Comparison of ENCODE assay signal across 33 cellular contexts in genomic region chr15:74499366-74499765, GRCh38.
"Had no signal": no experiment of that assay in that cellular context is flagged by ENCODE, and none has a peak within 500 bp of the region (broad histone marks: within the 10 kb centered on the region; RNA-seq: fewer than 3 reads in every experiment).

No MANE protein-coding gene starts in this region.

- H3K4me3 ChIP-seq: ovary, psoas muscle, skin epidermis, smooth muscle cell, spleen, suprapubic skin, testis, tibial artery, transverse colon, upper lobe of right lung, vagina had no signal

- H3K4me3 Mint-ChIP-seq: naive thymus-derived CD4-positive, alpha-beta T cell; natural killer cell; nephron; neural crest cell; stimulated activated memory B cell treated with anti-CD40 and anti-IgM and Interleukin-4, amounts not matched to agents 10 μg/mL and 1 μg/mL and 100 μg/mL, for 72 hours; stimulated activated naive CD8-positive, alpha-beta T cell treated with anti-CD3 and anti-CD28 coated beads, Interleukin-15, amount 100 ng/mL, for 72 hours; type B pancreatic cell had no signal

- H3K4me2 ChIP-seq: smooth muscle cell had no signal

- H3K36me3 ChIP-seq: neutrophil, ovary, suprapubic skin, transverse colon, upper lobe of right lung, vagina had no signal

- H3K27ac ChIP-seq: neutrophil, ovary, parathyroid adenoma, psoas muscle, skin epidermis, spleen, suprapubic skin, testis, tibial artery, transverse colon, upper lobe of right lung, vagina had no signal

- H3K4me1 Mint-ChIP-seq: natural killer cell; nephron; neural crest cell; stimulated activated naive CD8-positive, alpha-beta T cell treated with anti-CD3 and anti-CD28 coated beads, Interleukin-15, amount 100 ng/mL, for 72 hours had no signal

- H3K4me1 ChIP-seq: parathyroid adenoma, psoas muscle, spleen, suprapubic skin, testis, tibial artery, transverse colon, upper lobe of right lung, vagina had no signal

- H2AFZ ChIP-seq: parathyroid adenoma had no signal

- H3K79me2 ChIP-seq: parathyroid adenoma had no signal

- H3K9me3 ChIP-seq: neutrophil, ovary, psoas muscle, spleen, suprapubic skin, testis, tibial artery, transverse colon, upper lobe of right lung, vagina had no signal

- H3K27me3 Mint-ChIP-seq: naive thymus-derived CD4-positive, alpha-beta T cell; progenitor cell of endocrine pancreas; stimulated activated memory B cell treated with anti-CD40 and anti-IgM and Interleukin-4, amounts not matched to agents 10 μg/mL and 1 μg/mL and 100 μg/mL, for 72 hours; stimulated activated naive CD8-positive, alpha-beta T cell treated with anti-CD3 and anti-CD28 coated beads, Interleukin-15, amount 100 ng/mL, for 72 hours; type B pancreatic cell had no signal

- ATAC-seq: naive thymus-derived CD4-positive, alpha-beta T cell; natural killer cell; psoas muscle; right cardiac atrium; sciatic nerve; stimulated activated memory B cell treated with anti-CD40 and anti-IgM and Interleukin-4, amounts not matched to agents 10 μg/mL and 1 μg/mL and 100 μg/mL, for 72 hours; stimulated activated naive CD8-positive, alpha-beta T cell treated with anti-CD3 and anti-CD28 coated beads, Interleukin-15, amount 100 ng/mL, for 72 hours; stimulated activated naive CD8-positive, alpha-beta T cell treated with anti-CD3 and anti-CD28 coated beads, Interleukin-15, Interleukin-2, amounts not matched to agents 100 U/mL and 50 U/mL, for 24 hours; upper lobe of right lung had no signal

- DNase-seq: naive thymus-derived CD4-positive, alpha-beta T cell; natural killer cell; nucleus accumbens; ovary; posterior cingulate gyrus; psoas muscle; right cardiac atrium; spleen; stimulated activated CD4-positive, alpha-beta T cell treated with anti-CD3 and anti-CD28 coated beads, Interleukin-12 subunit alpha, Interleukin-12 subunit beta, amount 100 ng/mL, for 4 hours; stimulated activated CD4-positive, alpha-beta T cell treated with anti-CD3 and anti-CD28 coated beads, Interleukin-1b, Interleukin-23, amount 100 ng/mL, for 48 hours; stimulated activated CD4-positive, alpha-beta T cell treated with anti-CD3 and anti-CD28 coated beads, Interleukin-4, amount 100 ng/mL, for 1 hour; stimulated activated CD4-positive, alpha-beta T cell treated with anti-CD3 and anti-CD28 coated beads, Interleukin-4, amount 100 ng/mL, for 4 hours; stimulated activated CD8-positive, alpha-beta memory T cell treated with anti-CD3 and anti-CD28 coated beads, Interleukin-4, amount 100 ng/mL, for 48 hours; stimulated activated naive CD4-positive, alpha-beta T cell; stimulated activated naive CD8-positive, alpha-beta T cell treated with anti-CD3 and anti-CD28 coated beads, Interleukin-15, amount 100 ng/mL, for 72 hours; stimulated activated naive CD8-positive, alpha-beta T cell treated with anti-CD3 and anti-CD28 coated beads, Interleukin-15, Interleukin-2, amounts not matched to agents 100 U/mL and 50 U/mL, for 24 hours; substantia nigra; testis; tibial artery; transverse colon; upper lobe of right lung had no signal

- H3K27ac Mint-ChIP-seq: naive thymus-derived CD4-positive, alpha-beta T cell; natural killer cell; nephron; stimulated activated memory B cell treated with anti-CD40 and anti-IgM and Interleukin-4, amounts not matched to agents 10 μg/mL and 1 μg/mL and 100 μg/mL, for 72 hours; type B pancreatic cell had no signal

- H3K27me3 ChIP-seq: neutrophil, ovary, spleen, suprapubic skin, testis, tibial artery, transverse colon, upper lobe of right lung, vagina had no signal

- H3K9me3 Mint-ChIP-seq: natural killer cell; nephron; neural crest cell; stimulated activated memory B cell treated with anti-CD40 and anti-IgM and Interleukin-4, amounts not matched to agents 10 μg/mL and 1 μg/mL and 100 μg/mL, for 72 hours; stimulated activated naive CD8-positive, alpha-beta T cell treated with anti-CD3 and anti-CD28 coated beads, Interleukin-15, amount 100 ng/mL, for 72 hours; type B pancreatic cell had no signal
